In genomic region chr13:36431204-36432105, GRCh38 we compare ENCODE assay signal across 8 cellular contexts. TPM values are rescaled to one million over a fixed set of nuclear protein-coding genes. Genes with fewer than 3 reads are reported as not detected.
A peak's percentile ranks its signal among the peaks of the same experiment; 100 is the strongest.
DNase-seq lines count a peak whose midpoint lies in the region; ATAC-seq and TF ChIP-seq lines count a peak whose summit lies in the region.

No MANE protein-coding gene starts in this region.

- H3K27ac ChIP-seq in HL-60 (replicated peaks) (no peak overlapping the region), caudate nucleus (ENCODE audit: low read depth, low read length) (peak overlapping the region; percentile 93), vagina (no peak overlapping the region)

- no peaks in the 10 kb centered on the region for H3K36me3 Mint-ChIP-seq in memory B cell

- peak; percentile 45 for ATAC-seq in GM18907 (IDR thresholded peaks at IDR 0.05; ENCODE audit: unreplicated experiment)
- peak; percentile 39 for ATAC-seq in memory B cell (ENCODE audit: low read depth)
- ATAC-seq in HG03175 (IDR thresholded peaks at IDR 0.05; ENCODE audit: unreplicated experiment) = no peak

- H3K9me3 ChIP-seq in vagina = no peaks in the 10 kb centered on the region

- H3K9me3 Mint-ChIP-seq in memory B cell = peaks cover 2% of the 10 kb centered on the region

- TF ChIP-seq CTCF in HL-60 (IDR thresholded peaks at IDR 0.05; ENCODE audit: insufficient read depth, low read length) = no peak
- no peak for TF ChIP-seq CTCF in vagina (IDR thresholded peaks at IDR 0.05)

- H3K36me3 ChIP-seq in vagina = no peaks in the 10 kb centered on the region

- no peak overlapping the region for H3K27ac Mint-ChIP-seq in memory B cell

- peaks cover 29% of the 10 kb centered on the region for H3K4me1 ChIP-seq in vagina

- H3K27me3 ChIP-seq in HL-60 (ENCODE audit: insufficient read depth, poor library complexity, severe bottlenecking) = peaks cover 6% of the 10 kb centered on the region
- peaks cover 6% of the 10 kb centered on the region for H3K27me3 ChIP-seq in vagina

- peak overlapping the region; percentile 94 for H3K4me3 ChIP-seq in HL-60 (replicated peaks; ENCODE audit: insufficient read depth, low read length)
- H3K4me3 ChIP-seq in vagina = peak overlapping the region; percentile 53 to 84

- no peak for TF ChIP-seq POLR2A in vagina (IDR thresholded peaks at IDR 0.05)

- peaks cover 13% of the 10 kb centered on the region for H3K27me3 Mint-ChIP-seq in memory B cell

- DNase-seq in HL-60 (ENCODE audit: low read depth in 1 of 2, low spot score in 1 of 2) = no peak
- DNase-seq in caudate nucleus (lab: John Stamatoyannopoulos, UW) = peak in 14 of 61 donors; percentile 8 to 52 (median 36)
- peak in 1 of 2 donors; percentile 18 for DNase-seq in memory B cell (ENCODE audit: low spot score in 2 of 2)
- DNase-seq in vagina (ENCODE audit: extremely low spot score in 2 of 2) = no peak
- DNase-seq in NCI-H510A (lab: John Stamatoyannopoulos, UW) = no peak
- DNase-seq in Kasumi-1 (lab: John Stamatoyannopoulos, UW) = no peak

- intact Hi-C loops in vagina (cut with DNase I) = no loop called here

- H3K4me1 Mint-ChIP-seq in memory B cell = peaks cover 2% of the 10 kb centered on the region

- no peak overlapping the region for H3K4me3 Mint-ChIP-seq in memory B cell

RNA-seq across cellular contexts. Expression of gene CCNA1, which starts 0.8 kb away (rescaled TPM):
- total RNA-seq in vagina = not detected
